2 cellular contexts compared by ENCODE assay signal in genomic region chr22:35842519-35842913, GRCh38.
TF ChIP-seq lines count a peak whose summit lies in the region.

No MANE protein-coding gene starts in this region.

TF ChIP-seq in SK-N-SH, 30 proteins besides CTCF, POLR2A, EP300 and RAD21 (continued from another document):
- TF ChIP-seq ELF1 (IDR thresholded peaks at IDR 0.05) (no peak), MEF2A (IDR thresholded peaks at IDR 0.05; ENCODE audit: borderline replicate concordance, low read depth) (no peak), TAF1 (IDR thresholded peaks at IDR 0.05; ENCODE audit: borderline replicate concordance, low read depth, low read length) (no peak)
TF ChIP-seq in SK-N-SH: peak in this region for 0.

TF ChIP-seq in SK-N-SH treated with all-trans-retinoic acid at 6 μM for 48 hours, 23 proteins besides CTCF, POLR2A, EP300 and RAD21 (continued from another document):
- TF ChIP-seq, protein P1, sequence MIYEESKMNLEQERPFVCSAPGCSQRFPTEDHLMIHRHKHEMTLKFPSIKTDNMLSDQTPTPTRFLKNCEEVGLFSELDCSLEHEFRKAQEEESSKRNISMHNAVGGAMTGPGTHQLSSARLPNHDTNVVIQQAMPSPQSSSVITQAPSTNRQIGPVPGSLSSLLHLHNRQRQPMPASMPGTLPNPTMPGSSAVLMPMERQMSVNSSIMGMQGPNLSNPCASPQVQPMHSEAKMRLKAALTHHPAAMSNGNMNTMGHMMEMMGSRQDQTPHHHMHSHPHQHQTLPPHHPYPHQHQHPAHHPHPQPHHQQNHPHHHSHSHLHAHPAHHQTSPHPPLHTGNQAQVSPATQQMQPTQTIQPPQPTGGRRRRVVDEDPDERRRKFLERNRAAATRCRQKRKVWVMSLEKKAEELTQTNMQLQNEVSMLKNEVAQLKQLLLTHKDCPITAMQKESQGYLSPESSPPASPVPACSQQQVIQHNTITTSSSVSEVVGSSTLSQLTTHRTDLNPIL (CRISPR knock-in tag; IDR thresholded peaks at IDR 0.05; ENCODE audit: low read depth): no peak
